Comparison of ENCODE assay signal across 19 cellular contexts in the genomic region with DNA sequence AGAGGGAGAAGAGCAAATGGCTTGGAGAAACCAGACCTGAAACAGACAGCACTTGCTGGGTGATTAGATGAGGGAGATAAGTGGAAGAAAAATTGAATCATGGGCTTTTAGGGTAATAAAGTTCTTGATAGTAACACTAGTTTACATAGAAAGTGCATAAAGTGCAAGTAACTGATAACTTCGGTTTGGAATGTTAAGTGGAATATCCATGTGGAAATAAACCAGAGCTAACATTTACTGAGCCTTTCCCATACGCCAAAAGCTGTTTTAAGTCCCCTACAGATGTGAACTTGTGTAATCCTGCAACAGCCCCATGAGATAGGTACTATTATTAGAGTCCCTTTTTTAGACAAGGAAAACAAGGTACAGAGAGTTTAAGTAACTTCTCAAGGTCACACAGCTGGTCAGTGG.
DNase-seq lines count a peak whose midpoint lies in the region; ATAC-seq, FAIRE-seq and TF ChIP-seq lines count a peak whose summit lies in the region.
"Had no signal": no experiment of that assay in that cellular context is flagged by ENCODE, and none has a peak within 500 bp of the region (broad histone marks: within the 10 kb centered on the region; RNA-seq: fewer than 3 reads in every experiment).

No MANE protein-coding gene starts in this region.

- in situ Hi-C loops in K562 (cut with MboI): no loop called here

- H4K20me1 ChIP-seq in K562 (replicated peaks; ENCODE audit: control insufficient read depth, insufficient read depth, low read length): no peaks in the 10 kb centered on the region
- H4K20me1 ChIP-seq: BLaER1 had no signal

- H3K36me3 Mint-ChIP-seq in Caco-2 (ENCODE audit: insufficient read depth, unreplicated experiment): no peaks in the 10 kb centered on the region
- H3K36me3 Mint-ChIP-seq: CD8-positive, alpha-beta T cell had no signal

- DNase-seq in Caco-2 (peak; percentile 38 to 48), K562 (ENCODE audit: extremely low read depth in 1 of 4, low spot score in 3 of 4) (no peak), left cardiac atrium (no peak), LoVo (ENCODE audit: low spot score) (no peak), Ammon's horn (ENCODE audit: low spot score) (no peak)
- no peak for DNase-seq in activated T-cell treated with anti-CD3 and anti-CD28 coated beads, Interleukin-2, amount 50 U/mL, for 1 hour
- DNase-seq in stimulated activated CD4-positive, alpha-beta T cell treated with anti-CD3 and anti-CD28 coated beads, Interleukin-4, amount 100 ng/mL, for 1 hour: no peak
- DNase-seq: CD8-positive, alpha-beta T cell; DMS79; KBM-7; NCI-H1105 treated with DMSO at 0.1 percent for 48 hours; NCI-H187; NCI-H2227 treated with DMSO at 0.1 percent for 48 hours; NCI-H510A treated with DMSO at 0.1 percent for 48 hours; NCI-H774; SIG-M5 had no signal

- no peaks in the 10 kb centered on the region for H3K27me3 Mint-ChIP-seq in Caco-2 (ENCODE audit: insufficient read depth, unreplicated experiment)

- H3K9me1 ChIP-seq in K562 (ENCODE audit: control insufficient read depth, insufficient read depth, low read length): no peaks in the 10 kb centered on the region

- no peak for FAIRE-seq in K562 (lab: Jason Lieb, UNC)
- FAIRE-seq: A204.1 had no signal

- CTCF ChIA-PET in Caco-2 (lab: Charles Lee): no interaction called here
- CTCF ChIA-PET in K562 (lab: Yijun Ruan, JAX; ENCODE audit: low intra/inter-chr PET ratio): no interaction called here

- H3K27me3 ChIP-seq in Caco-2 (replicated peaks; ENCODE audit: control insufficient read depth, insufficient read depth, low read length) (no peaks in the 10 kb centered on the region), K562 (ENCODE audit: control insufficient read depth in 2 of 2, insufficient read depth in 2 of 2, low read length in 2 of 2) (no peaks in the 10 kb centered on the region)
- H3K27me3 ChIP-seq: BLaER1 had no signal

- TF ChIP-seq CTCF in Caco-2 (IDR thresholded peaks at IDR 0.05; ENCODE audit: insufficient read depth in 1 of 2, low read depth in 1 of 2, low read length in 1 of 2, severe bottlenecking in 1 of 2, unreplicated experiment in 1 of 2) (no peak), K562 (IDR thresholded peaks at IDR 0.05 in 2 of 3, conservative IDR thresholded peaks at IDR 0.05 in 1 of 3; ENCODE audit: insufficient read depth in 2 of 3, low read depth in 1 of 3, low read length in 3 of 3) (no peak)

- WGBS in K562 (ENCODE audit: insufficient coverage, low coverage, missing lambda C conversion rate): 46% methylated on average over 2 of the region's 2 CpGs
- 50% methylated on average over 1 of the region's 2 CpGs; no CpG with 5 or more reads in 1 of the 2 experiments for WGBS in mesodermal cell (ENCODE audit: insufficient coverage in 2 of 2), 2 experiments

- no peak for TF ChIP-seq RAD21 in K562 (CRISPR knock-in tag; conservative IDR thresholded peaks at IDR 0.05 in 1 of 2, IDR thresholded peaks at IDR 0.05 in 1 of 2)

- H3K36me3 ChIP-seq in Caco-2 (ENCODE audit: control insufficient read depth, insufficient read depth, low read length) (no peaks in the 10 kb centered on the region), K562 (ENCODE audit: control insufficient read depth, insufficient read depth, low read length) (no peaks in the 10 kb centered on the region), mesodermal cell (ENCODE audit: control insufficient read depth, insufficient read depth, low read length) (no peaks in the 10 kb centered on the region)
- H3K36me3 ChIP-seq: BLaER1 had no signal

- 0 out of 2 replicates have a peak overlapping the region, but pooled peaks have one; percentile 29 for H2AFZ ChIP-seq in K562 (ENCODE audit: low read depth, low read length)

- ATAC-seq in K562: no peak
- peak; percentile 18 to 31 for ATAC-seq in left cardiac atrium
- ATAC-seq: CD8-positive, alpha-beta T cell had no signal

- BruUV-seq in Caco-2 (replicated peaks; lab: Mats Ljungman, UMichigan) (no TSS peak), K562 (replicated peaks; lab: Mats Ljungman, UMichigan) (no TSS peak)

- no peak for TF ChIP-seq POLR2A in K562 (conservative IDR thresholded peaks at IDR 0.05)

- H3K4me3 Mint-ChIP-seq in Caco-2 (ENCODE audit: unreplicated experiment): peak overlapping the region; percentile 5
- H3K4me3 Mint-ChIP-seq: CD8-positive, alpha-beta T cell had no signal

- intact Hi-C loops in Caco-2 (cut with micrococcal nuclease; ENCODE audit: unreplicated experiment) (loop anchor here (1.0 kb wide), 1 partner anchor 14 kb away; no protein-coding TSS in a partner anchor), K562 (cut with micrococcal nuclease) (no loop called here), left cardiac atrium (cut with DNase I) (no loop called here)

- H3K9me3 ChIP-seq in Caco-2 (no peaks in the 10 kb centered on the region), K562 (replicated peaks; ENCODE audit: control insufficient read depth, insufficient read depth, low read depth, low read length) (peaks cover 3% of the 10 kb centered on the region), mesodermal cell (ENCODE audit: control insufficient read depth, low read length) (no peaks in the 10 kb centered on the region)

- no peak for TF ChIP-seq EP300 in K562 (IDR thresholded peaks at IDR 0.05; ENCODE audit: low read length)

- H3K4me2 ChIP-seq in K562 (ENCODE audit: insufficient read depth, low read length): no peak overlapping the region
- H3K4me2 ChIP-seq: BLaER1 had no signal

- H3K4me1 ChIP-seq in Caco-2 (peaks cover 29% of the 10 kb centered on the region), K562 (replicated peaks in 1 of 2; ENCODE audit: control insufficient read depth in 2 of 2, insufficient read depth in 2 of 2, low read length in 2 of 2) (peaks cover 7 to 33% of the 10 kb centered on the region in 2 experiments; a peak in 4 of 5 replicates), mesodermal cell (ENCODE audit: control insufficient read depth, insufficient read depth, low read length, poor library complexity, severe bottlenecking) (peaks cover 14% of the 10 kb centered on the region)

- POLR2A ChIA-PET in Caco-2 (lab: Charles Lee): interaction anchor here (0.6 to 0.9 kb wide), 3 partner anchors 10 to 146 kb away, joined by 3 to 5 read pairs (median 3); no protein-coding TSS in a partner anchor
- POLR2A ChIA-PET in K562 (lab: Yijun Ruan, JAX): interaction anchor here (1.0 to 1.7 kb wide), 3 partner anchors 9 to 81 kb away, joined by 4 to 5 read pairs (median 4); no protein-coding TSS in a partner anchor

- H3K9ac ChIP-seq in K562 (ENCODE audit: insufficient read depth in 1 of 2, low read depth in 2 of 2, low read length in 2 of 2): no peak overlapping the region
- H3K9ac ChIP-seq: BLaER1 had no signal

- H3K27ac ChIP-seq in K562 (ENCODE audit: extremely low read depth, low read depth, low read length) (no peak overlapping the region), mesodermal cell (ENCODE audit: low read depth, low read length, severe bottlenecking) (peak overlapping the region; percentile 79)
- H3K27ac ChIP-seq: BLaER1 had no signal

- no peaks in the 10 kb centered on the region for H3K9me3 Mint-ChIP-seq in Caco-2 (ENCODE audit: unreplicated experiment)
- H3K9me3 Mint-ChIP-seq: CD8-positive, alpha-beta T cell had no signal

- peaks cover 31% of the 10 kb centered on the region for H3K4me1 Mint-ChIP-seq in Caco-2 (ENCODE audit: low read depth, unreplicated experiment)

- H3K79me2 ChIP-seq in K562 (ENCODE audit: control insufficient read depth, insufficient read depth, low read length): no peaks in the 10 kb centered on the region

- H3K27ac Mint-ChIP-seq in Caco-2 (ENCODE audit: unreplicated experiment): no peak overlapping the region
- H3K27ac Mint-ChIP-seq: CD8-positive, alpha-beta T cell had no signal

- H3K4me3 ChIP-seq in Caco-2 (ENCODE audit: low read depth, low read length) (no peak overlapping the region), K562 (no peak overlapping the region), mesodermal cell (ENCODE audit: extremely low read depth, insufficient read depth, low read length, poor library complexity, severe bottlenecking) (no peak overlapping the region)
- H3K4me3 ChIP-seq: BLaER1 had no signal

TF ChIP-seq in K562, 482 proteins besides CTCF, POLR2A, EP300 and RAD21 (continues in another document):
- TF ChIP-seq COPS2 (conservative IDR thresholded peaks at IDR 0.05) (no peak), ZNF253 (CRISPR knock-in tag; conservative IDR thresholded peaks at IDR 0.05) (no peak), ESRRA (IDR thresholded peaks at IDR 0.05; ENCODE audit: borderline replicate concordance, low read depth) (no peak), NFIC (IDR thresholded peaks at IDR 0.05) (no peak), CBX3 (IDR thresholded peaks at IDR 0.05; ENCODE audit: borderline replicate concordance in 1 of 2, low read length in 2 of 2) (no peak), XRCC4 (IDR thresholded peaks at IDR 0.05; ENCODE audit: extremely low read depth, insufficient read depth, insufficient read length) (no peak), NFE2 (IDR thresholded peaks at IDR 0.05; ENCODE audit: low read depth) (no peak), DNMT1 (IDR thresholded peaks at IDR 0.05) (no peak), SRSF7 (optimal IDR thresholded peaks at IDR 0.05; ENCODE audit: low read depth, low read length) (no peak), ZNF146 (CRISPR knock-in tag; IDR thresholded peaks at IDR 0.05; ENCODE audit: unreplicated experiment) (no peak), RB1 (IDR thresholded peaks at IDR 0.05; ENCODE audit: low read depth) (no peak), YY1 (IDR thresholded peaks at IDR 0.05; ENCODE audit: borderline replicate concordance in 1 of 3, control insufficient read depth in 1 of 3, extremely low read depth in 1 of 3, insufficient read depth in 3 of 3, insufficient read length in 1 of 3, insufficient replicate concordance in 2 of 3, low read depth in 1 of 3, low read length in 2 of 3) (no peak), RFX5 (IDR thresholded peaks at IDR 0.05; ENCODE audit: low read depth, low read length) (no peak), DACH1 (IDR thresholded peaks at IDR 0.05; ENCODE audit: partially characterized antibody) (no peak), POLR3G (IDR thresholded peaks at IDR 0.05; ENCODE audit: extremely low read depth, insufficient read length, insufficient replicate concordance) (no peak), ZNF436 (CRISPR knock-in tag; IDR thresholded peaks at IDR 0.05) (no peak), GATA2 (CRISPR knock-in tag; IDR thresholded peaks at IDR 0.05) (0 out of 2 replicates have a peak, but pooled peaks have one; percentile 39), KLF6 (CRISPR knock-in tag; IDR thresholded peaks at IDR 0.05; ENCODE audit: borderline replicate concordance) (no peak)

Comparison
In these comparisons a context has a peak if more than half of its experiments do, and no peak if none do; other contexts are left out.
1. DNase-seq: peak in Caco-2 (2 of 2); none in K562 (0 of 4), left cardiac atrium (single experiment), activated T-cell treated with anti-CD3 and anti-CD28 coated beads, Interleukin-2, amount 50 U/mL, for 1 hour (single experiment), stimulated activated CD4-positive, alpha-beta T cell treated with anti-CD3 and anti-CD28 coated beads, Interleukin-4, amount 100 ng/mL, for 1 hour (single experiment), LoVo (single experiment) and Ammon's horn (single experiment).